ENCODE assay signal across 8 cellular contexts in genomic region chr11:114180301-114181055, GRCh38.
A peak's percentile ranks its signal among the peaks of the same experiment; 100 is the strongest.
DNase-seq lines count a peak whose midpoint lies in the region; ATAC-seq and TF ChIP-seq lines count a peak whose summit lies in the region.

No MANE protein-coding gene starts in this region.

- no peaks in the 10 kb centered on the region for H3F3A ChIP-seq in GM23248 (ENCODE audit: insufficient read depth)

- DNase-seq in AG04449 (ENCODE audit: low read depth, low spot score) (no peak), GM23248 (peak; percentile 31), SK-MEL-5 (ENCODE audit: low read depth, low spot score) (peak; percentile 15), fibroblast of pulmonary artery (ENCODE audit: low read depth) (peak; percentile 45), trophoblast cell (peak; percentile 6 to 23), AML-193 (lab: John Stamatoyannopoulos, UW) (no peak)
- no peak for DNase-seq in activated T-cell treated with anti-CD3 and anti-CD28 coated beads, Interleukin-2, amount 50 U/mL, for 48 hours

- H3K14ac ChIP-seq in trophoblast cell (ENCODE audit: low read length) = no peak overlapping the region

- no peak for ATAC-seq in GM18873 (IDR thresholded peaks at IDR 0.05; ENCODE audit: low FRiP score, unreplicated experiment)

- no peak overlapping the region for H2BK120ac ChIP-seq in trophoblast cell (ENCODE audit: insufficient read depth, low read length, poor library complexity)

- H3K27ac ChIP-seq in GM23248 = no peak overlapping the region
- H3K27ac ChIP-seq in trophoblast cell (ENCODE audit: low read depth, low read length) = no peak overlapping the region

- TF ChIP-seq CTCF in AG04449 (IDR thresholded peaks at IDR 0.05; ENCODE audit: insufficient read depth, low read length, missing control alignments) (peak; percentile 31), fibroblast of pulmonary artery (IDR thresholded peaks at IDR 0.05; ENCODE audit: low read length, missing control alignments) (peak; percentile 41)

- H3K27me3 ChIP-seq in GM23248 (replicated peaks; ENCODE audit: insufficient read depth) = peaks cover 47% of the 10 kb centered on the region
- H3K27me3 ChIP-seq in trophoblast cell (ENCODE audit: insufficient read depth, low read length) = no peaks in the 10 kb centered on the region

- H4K20me1 ChIP-seq in GM23248 (ENCODE audit: insufficient read depth) = no peaks in the 10 kb centered on the region

- H3K4me2 ChIP-seq in GM23248 (ENCODE audit: unreplicated experiment) (no peak overlapping the region), trophoblast cell (ENCODE audit: low read length) (no peak overlapping the region)

- H4K91ac ChIP-seq in trophoblast cell (ENCODE audit: low read depth, low read length) = peak overlapping the region; percentile 4

- POLR2A ChIA-PET in AG04449 (lab: Yijun Ruan, JAX) = no interaction called here

- H2BK12ac ChIP-seq in trophoblast cell (ENCODE audit: low read length) = no peak overlapping the region

- H4K8ac ChIP-seq in trophoblast cell (ENCODE audit: low read depth, low read length) = no peak overlapping the region

- no peak overlapping the region for H3K18ac ChIP-seq in trophoblast cell (ENCODE audit: low read length)

- in situ Hi-C loops in GM23248 (cut with MboI) (no loop called here), SK-MEL-5 (cut with HindIII; ENCODE audit: low pct_unique_long_range_greater_than_20kb, low sequenced_read_pairs) (no loop called here)

- H3K9me2 ChIP-seq in GM23248 (ENCODE audit: insufficient read depth) = no peaks in the 10 kb centered on the region

- no peak overlapping the region for H3K9ac ChIP-seq in GM23248
- no peak overlapping the region for H3K9ac ChIP-seq in trophoblast cell (ENCODE audit: low read length)

- H3K9me3 ChIP-seq in GM23248 (ENCODE audit: low read depth) = no peaks in the 10 kb centered on the region
- peaks cover 2% of the 10 kb centered on the region for H3K9me3 ChIP-seq in trophoblast cell (ENCODE audit: insufficient read depth, low read depth, low read length)

- H3K4ac ChIP-seq in trophoblast cell (ENCODE audit: low read depth, low read length) = no peak overlapping the region

- no peak overlapping the region for H2AFZ ChIP-seq in GM23248
- H2AFZ ChIP-seq in trophoblast cell (ENCODE audit: insufficient read depth, low read length, poor library complexity) = no peak overlapping the region

- H3K36me3 ChIP-seq in GM23248 (ENCODE audit: low read depth) = no peaks in the 10 kb centered on the region
- H3K36me3 ChIP-seq in trophoblast cell (ENCODE audit: control insufficient read depth in 1 of 2, insufficient read depth in 2 of 2, low read length in 2 of 2) = no peaks in the 10 kb centered on the region

- H3K23ac ChIP-seq in trophoblast cell (ENCODE audit: low read length) = no peak overlapping the region

- H3K4me3 ChIP-seq in AG04449 (ENCODE audit: low read depth, low read length) (no peak overlapping the region), GM23248 (no peak overlapping the region), fibroblast of pulmonary artery (replicated peaks; ENCODE audit: low read depth, low read length) (peak overlapping the region; percentile 34), trophoblast cell (ENCODE audit: low read depth, low read length) (no peak overlapping the region)

- CTCF ChIA-PET in AG04449 (lab: Yijun Ruan, JAX) = no interaction called here

- H3K4me1 ChIP-seq in GM23248 (ENCODE audit: insufficient read depth) = no peaks in the 10 kb centered on the region
- peaks cover 4 to 14% of the 10 kb centered on the region in 2 experiments for H3K4me1 ChIP-seq in trophoblast cell (ENCODE audit: control insufficient read depth in 1 of 2, insufficient read depth in 2 of 2, low read length in 2 of 2)

- 61 to 65% methylated on average over 7 of the region's 7 CpGs for WGBS in GM23248 (ENCODE audit: low coverage in 1 of 2, low lambda C conversion rate in 2 of 2, missing lambda C conversion rate in 2 of 2), 2 experiments
- WGBS in trophoblast cell (ENCODE audit: extremely low coverage, insufficient coverage, insufficient read length) = no CpG with 5 or more reads among the region's 7 CpGs

- no peaks in the 10 kb centered on the region for H3K79me1 ChIP-seq in trophoblast cell (ENCODE audit: low read length)

- no peak overlapping the region for H2AK5ac ChIP-seq in trophoblast cell (ENCODE audit: low read length)

- no peak overlapping the region for H4K12ac ChIP-seq in trophoblast cell (ENCODE audit: low read depth, low read length)

- H3K79me2 ChIP-seq in GM23248 (ENCODE audit: insufficient read depth) (no peaks in the 10 kb centered on the region), trophoblast cell (ENCODE audit: control insufficient read depth, insufficient read depth, low read length, poor library complexity) (no peaks in the 10 kb centered on the region)

- H2BK5ac ChIP-seq in trophoblast cell (ENCODE audit: low read depth, low read length, poor library complexity) = no peak overlapping the region

Comparison
In these comparisons a context has a peak if more than half of its experiments do, and no peak if none do; other contexts are left out.
1. DNase-seq: peak in GM23248 (single experiment), SK-MEL-5 (single experiment), fibroblast of pulmonary artery (single experiment) and trophoblast cell (2 of 2); none in AG04449 (single experiment), AML-193 (0 of 2) and activated T-cell treated with anti-CD3 and anti-CD28 coated beads, Interleukin-2, amount 50 U/mL, for 48 hours (0 of 2).